In the genomic region with DNA sequence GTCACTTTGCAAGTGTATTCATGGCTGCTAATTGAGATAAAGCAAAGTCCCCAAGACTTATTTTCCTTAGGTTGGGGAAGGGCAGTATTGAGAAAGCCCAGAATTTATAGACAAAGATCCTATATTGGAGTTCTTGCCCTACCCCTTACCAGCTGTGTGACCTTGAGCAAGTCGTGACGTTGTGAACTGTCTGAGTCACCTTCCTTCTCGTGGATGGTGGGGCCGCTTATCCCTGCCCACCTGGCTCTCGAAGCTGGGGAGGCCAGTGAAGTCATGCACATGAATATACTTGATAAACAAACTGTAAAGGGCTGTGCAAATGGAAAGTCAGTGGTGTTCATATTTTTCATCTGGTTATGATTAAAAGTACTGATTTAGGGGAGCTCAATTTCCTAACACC, we compare ENCODE assay signal across 12 cellular contexts.
A peak's percentile ranks its signal among the peaks of the same experiment; 100 is the strongest.
DNase-seq lines count a peak whose midpoint lies in the region; ATAC-seq, FAIRE-seq and TF ChIP-seq lines count a peak whose summit lies in the region.
"Had no signal": no experiment of that assay in that cellular context is flagged by ENCODE, and none has a peak within 500 bp of the region (broad histone marks: within the 10 kb centered on the region; RNA-seq: fewer than 3 reads in every experiment).

No MANE protein-coding gene starts in this region.

- no peak for TF ChIP-seq POLR2A in vagina (IDR thresholded peaks at IDR 0.05)

- TF ChIP-seq CTCF in left ventricle myocardium inferior (IDR thresholded peaks at IDR 0.05; ENCODE audit: borderline replicate concordance) (no peak), brain microvascular endothelial cell (IDR thresholded peaks at IDR 0.05; ENCODE audit: low read depth, low read length, missing control alignments) (no peak), keratinocyte (optimal IDR thresholded peaks at IDR 0.05 in 1 of 3, IDR thresholded peaks at IDR 0.05 in 1 of 3, conservative IDR thresholded peaks at IDR 0.05 in 1 of 3; ENCODE audit: extremely low read depth in 1 of 3, insufficient read depth in 2 of 3, low read length in 3 of 3) (no peak), vagina (IDR thresholded peaks at IDR 0.05) (no peak)

- H3K4me1 ChIP-seq in left ventricle myocardium inferior (peaks cover 96% of the 10 kb centered on the region), keratinocyte (ENCODE audit: control insufficient read depth, extremely low read depth, insufficient read depth, low read length) (peaks cover 36% of the 10 kb centered on the region), vagina (peaks cover 42% of the 10 kb centered on the region)

- peaks cover 7% of the 10 kb centered on the region for H3K36me3 ChIP-seq in left ventricle myocardium inferior
- no peaks in the 10 kb centered on the region for H3K36me3 ChIP-seq in brain microvascular endothelial cell (replicated peaks)
- peaks cover 0 to 1% of the 10 kb centered on the region in 2 experiments for H3K36me3 ChIP-seq in keratinocyte (ENCODE audit: control insufficient read depth in 2 of 2, extremely low read depth in 1 of 2, insufficient read depth in 2 of 2, low read length in 2 of 2)
- no peaks in the 10 kb centered on the region for H3K36me3 ChIP-seq in vagina

- H3K9me1 ChIP-seq in keratinocyte (ENCODE audit: control insufficient read depth, extremely low read depth, insufficient read depth, low read length) = peaks cover 2% of the 10 kb centered on the region

- intact Hi-C loops in left ventricle myocardium inferior (cut with micrococcal nuclease) = no loop called here
- intact Hi-C loops in Right ventricle myocardium inferior (cut with DNase I) = loop anchor here (10.0 kb wide), 1 partner anchor 122 kb away; no protein-coding TSS in a partner anchor
- intact Hi-C loops in vagina (cut with DNase I) = no loop called here
- intact Hi-C loops in posterior cingulate gyrus (cut with DNase I) = no loop called here

- DNase-seq in left ventricle myocardium inferior (no peak), Right ventricle myocardium inferior (ENCODE audit: missing footprints) (no peak), brain microvascular endothelial cell (peak; percentile 62), keratinocyte (ENCODE audit: low read depth, low spot score) (no peak), vagina (ENCODE audit: extremely low spot score in 2 of 2) (no peak), posterior cingulate gyrus (no peak), mesenteric fat pad (ENCODE audit: low spot score) (no peak)
- no peak for DNase-seq in activated CD4-positive, alpha-beta T cell treated with anti-CD3 and anti-CD28 coated beads, Interleukin-2, amount 50 U/mL, for 4 hours
- DNase-seq: activated CD4-positive, alpha-beta T cell treated with anti-CD3 and anti-CD28 coated beads, Interleukin-2, amount 50 U/mL, for 1 hour; activated naive CD4-positive, alpha-beta T cell treated with Interleukin-2 at 50 U/mL for 16 hours; hippocampal formation; NCI-H1436 treated with DMSO at 0.1 percent for 48 hours had no signal

- H3K4me3 ChIP-seq in left ventricle myocardium inferior (peak overlapping the region; percentile 81), brain microvascular endothelial cell (ENCODE audit: low read depth, low read length) (no peak overlapping the region), keratinocyte (ENCODE audit: control insufficient read depth in 2 of 3, extremely low read depth in 1 of 3, insufficient read depth in 2 of 3, low read depth in 1 of 3, low read length in 3 of 3) (no peak overlapping the region), vagina (no peak overlapping the region)

- FAIRE-seq in keratinocyte (lab: Jason Lieb, UNC) = no peak

- H3K27ac ChIP-seq in left ventricle myocardium inferior (replicated peaks) (peak overlapping the region; percentile 99), brain microvascular endothelial cell (peak overlapping the region; percentile 8), keratinocyte (ENCODE audit: control insufficient read depth, insufficient read depth, low read length) (no peak overlapping the region), vagina (peak overlapping the region; percentile 96)

- H3K9me3 ChIP-seq in left ventricle myocardium inferior (replicated peaks) = no peaks in the 10 kb centered on the region
- H3K9me3 ChIP-seq in keratinocyte (ENCODE audit: control insufficient read depth, low read depth, low read length) = no peaks in the 10 kb centered on the region
- H3K9me3 ChIP-seq in vagina = no peaks in the 10 kb centered on the region

- H3K27me3 ChIP-seq in left ventricle myocardium inferior (ENCODE audit: low read depth) (no peaks in the 10 kb centered on the region), brain microvascular endothelial cell (replicated peaks) (no peaks in the 10 kb centered on the region), keratinocyte (ENCODE audit: control insufficient read depth, extremely low read depth, insufficient read depth, low read length) (no peaks in the 10 kb centered on the region), vagina (no peaks in the 10 kb centered on the region)

- dilution Hi-C loops in keratinocyte (cut with MboI; ENCODE audit: extremely low pct_ligation_motif_present, low sequenced_read_pairs) = no loop called here

- H3K79me2 ChIP-seq in keratinocyte (ENCODE audit: control insufficient read depth, insufficient read depth, low read length) = peaks cover 34% of the 10 kb centered on the region

- in situ Hi-C loops in brain microvascular endothelial cell (cut with HindIII; ENCODE audit: low pct_ligation_motif_present, low sequenced_read_pairs) = no loop called here

- H2AFZ ChIP-seq in keratinocyte (ENCODE audit: control insufficient read depth, low read length) = no peak overlapping the region

- no peak for ATAC-seq in Right ventricle myocardium inferior

- peak overlapping the region; percentile 7 for H3K4me2 ChIP-seq in keratinocyte (ENCODE audit: control insufficient read depth, extremely low read depth, insufficient read depth, low read depth, low read length)

- no peak overlapping the region for H3K9ac ChIP-seq in keratinocyte (ENCODE audit: control insufficient read depth, extremely low read depth, insufficient read depth, low read length)

- H4K20me1 ChIP-seq in keratinocyte (ENCODE audit: control insufficient read depth, extremely low read depth, insufficient read depth, low read length) = no peaks in the 10 kb centered on the region
